Comparison of ENCODE assay signal across 8 cellular contexts in genomic region chr17:47275245-47275984, GRCh38. TPM values are rescaled to one million over a fixed set of nuclear protein-coding genes. Genes with fewer than 3 reads are reported as not detected.
DNase-seq lines count a peak whose midpoint lies in the region; ATAC-seq and TF ChIP-seq lines count a peak whose summit lies in the region.

No MANE protein-coding gene starts in this region.

- peak; percentile 23 for ATAC-seq in left colon
- no peak for ATAC-seq in HG02571 (IDR thresholded peaks at IDR 0.05; ENCODE audit: unreplicated experiment)

- TF ChIP-seq POLR2A in suprapubic skin (IDR thresholded peaks at IDR 0.05), result no peak

- intact Hi-C loops in left colon (cut with DNase I, micrococcal nuclease), result no loop called here

- H3K9me3 ChIP-seq in HUES64 (ENCODE audit: insufficient read depth, low read depth, low read length) (no peaks in the 10 kb centered on the region), suprapubic skin (no peaks in the 10 kb centered on the region)

- H3K27me3 ChIP-seq in HUES64 (ENCODE audit: insufficient read depth, low read length) (no peaks in the 10 kb centered on the region), suprapubic skin (no peaks in the 10 kb centered on the region)

- H3K27ac ChIP-seq in HUES64 (ENCODE audit: low read depth, low read length) (peak overlapping the region; percentile 79), suprapubic skin (peak overlapping the region; percentile 70)

- TF ChIP-seq EP300 in suprapubic skin (IDR thresholded peaks at IDR 0.05), result no peak

- DNase-seq in cardiac fibroblast (ENCODE audit: low read depth in 2 of 2) (peak; percentile 66 to 86), left colon (peak; percentile 70 to 84), suprapubic skin (ENCODE audit: low spot score in 2 of 2) (peak; percentile 93), NCI-H1105 treated with DMSO at 0.1 percent for 48 hours (lab: John Stamatoyannopoulos, UW) (no peak), GF-D8 (lab: John Stamatoyannopoulos, UW) (no peak), NCI-H446 (lab: John Stamatoyannopoulos, UW) (no peak)

- peak overlapping the region; percentile 24 for H3K4me3 ChIP-seq in HUES64 (ENCODE audit: low read length)
- H3K4me3 ChIP-seq in cardiac fibroblast (replicated peaks in 1 of 2; ENCODE audit: low read depth in 2 of 2, low read length in 2 of 2), result no peak overlapping the region
- H3K4me3 ChIP-seq in suprapubic skin, result no peak overlapping the region

- no peak for TF ChIP-seq CTCF in cardiac fibroblast (IDR thresholded peaks at IDR 0.05; ENCODE audit: low read depth, low read length)
- TF ChIP-seq CTCF in suprapubic skin (IDR thresholded peaks at IDR 0.05), result no peak

- WGBS in HUES64, result 5% methylated on average over 13 of the region's 13 CpGs
- WGBS in suprapubic skin, result 25% methylated on average over 10 of the region's 13 CpGs

- peaks cover 38% of the 10 kb centered on the region for H3K4me1 ChIP-seq in HUES64 (ENCODE audit: insufficient read depth, low read length)
- peaks cover 53% of the 10 kb centered on the region for H3K4me1 ChIP-seq in suprapubic skin

- no peaks in the 10 kb centered on the region for H3K36me3 ChIP-seq in HUES64 (ENCODE audit: insufficient read depth, low read length)
- H3K36me3 ChIP-seq in suprapubic skin, result no peaks in the 10 kb centered on the region

- H3K9ac ChIP-seq in HUES64 (ENCODE audit: low read depth, low read length), result peak overlapping the region; percentile 54

RNA-seq across cellular contexts. Expression of gene ITGB3, which starts 21.8 kb away (rescaled TPM):
- not detected for polyA plus RNA-seq in HUES64 (2013, experiment 1 of 2)
- 0.25 TPM for polyA plus RNA-seq in HUES64 (2013, experiment 2 of 2)
- total RNA-seq in left colon (10 to 100 TPM in 1 of 2 donors, 1 to 10 TPM in 1; 3.2 to 11.9 TPM), suprapubic skin (1 to 10 TPM in 3 of 4 donors, under 1 TPM in 1; 0.76 to 6.6 (median 4.6) TPM)

RNA-seq across cellular contexts. Expression of gene EFCAB13, which starts 48.3 kb away (rescaled TPM):
- polyA plus RNA-seq in HUES64 (2013, experiment 1 of 2), result 0.15 TPM
- polyA plus RNA-seq in HUES64 (2013, experiment 2 of 2), result 0.57 TPM
- total RNA-seq in left colon (1 to 10 TPM; 3.2 to 4.0 TPM), suprapubic skin (1 to 10 TPM in 3 of 4 donors, under 1 TPM in 1; 0.26 to 2.8 (median 2.1) TPM)

Comparison
In these comparisons a context has a peak if more than half of its experiments do, and no peak if none do; other contexts are left out.
1. DNase-seq: peak in cardiac fibroblast (2 of 2), left colon (2 of 2) and suprapubic skin (2 of 2); none in NCI-H1105 treated with DMSO at 0.1 percent for 48 hours (single experiment), GF-D8 (single experiment) and NCI-H446 (0 of 2).